Comparison of ENCODE assay signal across 25 cellular contexts in genomic region chr10:86931872-86932271, GRCh38. TPM values are rescaled to one million over a fixed set of nuclear protein-coding genes. Genes with fewer than 3 reads are reported as not detected.
DNase-seq lines count a peak whose midpoint lies in the region; ATAC-seq, FAIRE-seq and TF ChIP-seq lines count a peak whose summit lies in the region.
"Had no signal": no experiment of that assay in that cellular context is flagged by ENCODE, and none has a peak within 500 bp of the region (broad histone marks: within the 10 kb centered on the region; RNA-seq: fewer than 3 reads in every experiment).

No MANE protein-coding gene starts in this region.

- no peaks in the 10 kb centered on the region for H3K9me3 Mint-ChIP-seq in nephron progenitor cell
- no peaks in the 10 kb centered on the region for H3K9me3 Mint-ChIP-seq in CD8-positive, alpha-beta memory T cell
- H3K9me3 Mint-ChIP-seq in CD14-positive monocyte: no peaks in the 10 kb centered on the region
- H3K9me3 Mint-ChIP-seq: activated T-cell treated with anti-CD3 and anti-CD28 coated beads, Interleukin-2, amount 50 U/mL, for 72 hours; CD4-positive, CD25-positive, alpha-beta regulatory T cell; T-helper 1 cell treated with Interleukin-12 subunit alpha and Interleukin-12 subunit beta and Interleukin-4 antibody, amounts not matched to agents 30 μg/mL and 1 μg/mL, for 36 hours had no signal

- DNase-seq in A549 (ENCODE audit: low read depth in 1 of 2, low spot score in 1 of 2) (no peak), LHCN-M2 (ENCODE audit: low read depth) (peak; percentile 15), fibroblast of gingiva (ENCODE audit: low read depth) (peak; percentile 92), nephron progenitor cell (no peak), GM12891 (ENCODE audit: insufficient read length, low spot score) (no peak), CD14-positive monocyte (ENCODE audit: low spot score) (no peak)
- no peak for DNase-seq in CD8-positive, alpha-beta memory T cell
- DNase-seq: activated CD8-positive, alpha-beta T cell treated with anti-CD3 and anti-CD28 coated beads, Interleukin-2, amount 10 ng/mL, durations not matched to agents 7 days and 5 days; activated T-cell treated with anti-CD3 and anti-CD28 coated beads, Interleukin-2, amount 50 U/mL, for 72 hours; CD4-positive, CD25-positive, alpha-beta regulatory T cell; DMS79 treated with DMSO at 0.1 percent for 48 hours; dorsolateral prefrontal cortex; NCI-H2081; NCI-H526; SHP77 treated with DMSO at 0.1 percent for 48 hours; stimulated activated CD4-positive, alpha-beta T cell treated with anti-CD3 and anti-CD28 coated beads, Interleukin-4, amount 100 ng/mL, for 24 hours had no signal

- no peak for TF ChIP-seq EP300 in A549 (IDR thresholded peaks at IDR 0.05)

- H3K27me3 ChIP-seq in CD8-positive, alpha-beta memory T cell (ENCODE audit: insufficient read depth, low read length, poor library complexity, severe bottlenecking): no peaks in the 10 kb centered on the region
- H3K27me3 ChIP-seq: breast epithelium, dorsolateral prefrontal cortex had no signal

- H3K4me1 Mint-ChIP-seq in nephron progenitor cell (peaks cover 5% of the 10 kb centered on the region), CD14-positive monocyte (peaks cover 4% of the 10 kb centered on the region)
- H3K4me1 Mint-ChIP-seq in CD8-positive, alpha-beta memory T cell: no peaks in the 10 kb centered on the region

- TF ChIP-seq CTCF in A549 (IDR thresholded peaks at IDR 0.05) (no peak), nephron progenitor cell (IDR thresholded peaks at IDR 0.05) (no peak), CD14-positive monocyte (IDR thresholded peaks at IDR 0.05) (no peak)

- ATAC-seq in A549: no peak
- no peak for ATAC-seq in GM19023 (IDR thresholded peaks at IDR 0.05; ENCODE audit: unreplicated experiment)
- ATAC-seq: activated CD8-positive, alpha-beta T cell treated with anti-CD3 and anti-CD28 coated beads, Interleukin-2, amount 10 ng/mL, durations not matched to agents 7 days and 5 days; activated T-cell treated with anti-CD3 and anti-CD28 coated beads, Interleukin-2, amount 50 U/mL, for 72 hours had no signal

- H3K27ac Mint-ChIP-seq in nephron progenitor cell (peak overlapping the region; percentile 41), CD14-positive monocyte (no peak overlapping the region)
- peak overlapping the region in 1 of 8 donors; percentile 21 for H3K27ac Mint-ChIP-seq in CD8-positive, alpha-beta memory T cell
- H3K27ac Mint-ChIP-seq: activated CD8-positive, alpha-beta T cell treated with anti-CD3 and anti-CD28 coated beads, Interleukin-2, amount 10 ng/mL, durations not matched to agents 7 days and 5 days; activated naive CD8-positive, alpha-beta T cell; activated T-cell treated with anti-CD3 and anti-CD28 coated beads, Interleukin-2, amount 50 U/mL, for 72 hours; CD4-positive, CD25-positive, alpha-beta regulatory T cell; T-helper 1 cell treated with Interleukin-12 subunit alpha and Interleukin-12 subunit beta and Interleukin-4 antibody, amounts not matched to agents 30 μg/mL and 1 μg/mL, for 36 hours had no signal

- H3K4me3 Mint-ChIP-seq in nephron progenitor cell (no peak overlapping the region), CD14-positive monocyte (no peak overlapping the region)
- no peak overlapping the region for H3K4me3 Mint-ChIP-seq in CD8-positive, alpha-beta memory T cell
- H3K4me3 Mint-ChIP-seq: activated CD8-positive, alpha-beta T cell treated with anti-CD3 and anti-CD28 coated beads, Interleukin-2, amount 10 ng/mL, durations not matched to agents 7 days and 5 days; activated naive CD8-positive, alpha-beta T cell; activated T-cell treated with anti-CD3 and anti-CD28 coated beads, Interleukin-2, amount 50 U/mL, for 72 hours; CD4-positive, CD25-positive, alpha-beta regulatory T cell; T-helper 1 cell treated with Interleukin-12 subunit alpha and Interleukin-12 subunit beta and Interleukin-4 antibody, amounts not matched to agents 30 μg/mL and 1 μg/mL, for 36 hours had no signal

- TF ChIP-seq RAD21 in A549 (conservative IDR thresholded peaks at IDR 0.05 in 1 of 2, IDR thresholded peaks at IDR 0.05 in 1 of 2): no peak

- peaks cover 33% of the 10 kb centered on the region for H3K36me3 Mint-ChIP-seq in nephron progenitor cell (ENCODE audit: low read depth)
- peaks cover 0 to 12% (median 0%) of the 10 kb centered on the region in 3 donors for H3K36me3 Mint-ChIP-seq in CD8-positive, alpha-beta memory T cell
- H3K36me3 Mint-ChIP-seq in CD14-positive monocyte: no peaks in the 10 kb centered on the region

- WGBS in A549 (ENCODE audit: missing lambda C conversion rate): 87% methylated on average over 1 of the region's 1 CpG

- no peaks in the 10 kb centered on the region for H3K36me3 ChIP-seq in CD8-positive, alpha-beta memory T cell (ENCODE audit: insufficient read depth, low read length)
- H3K36me3 ChIP-seq: breast epithelium had no signal

- TF ChIP-seq POLR2A in A549 (IDR thresholded peaks at IDR 0.05; ENCODE audit: low read length): no peak
- no peak for TF ChIP-seq POLR2A in GM12891 (IDR thresholded peaks at IDR 0.05; ENCODE audit: low read depth, low read length)

- FAIRE-seq in A549 (lab: Jason Lieb, UNC) (peak; percentile 56), GM12891 (lab: Jason Lieb, UNC) (no peak)

- H3K4me1 ChIP-seq in A549: peaks cover 3% of the 10 kb centered on the region; the same call in 1 of the 3 replicates
- H3K4me1 ChIP-seq in CD8-positive, alpha-beta memory T cell (ENCODE audit: insufficient read depth, low read length): no peaks in the 10 kb centered on the region
- H3K4me1 ChIP-seq: breast epithelium, HAP-1 had no signal

- CTCF ChIA-PET in A549 (lab: Yijun Ruan, JAX): interaction anchor here (1.1 to 1.4 kb wide), 2 partner anchors 11 kb away, joined by 3 to 4 read pairs; no protein-coding TSS in a partner anchor
- CTCF ChIA-PET in CD8-positive, alpha-beta memory T cell (lab: Charles Lee): no interaction called here

- H3K9me3 ChIP-seq in A549: no peaks in the 10 kb centered on the region
- no peaks in the 10 kb centered on the region for H3K9me3 ChIP-seq in CD8-positive, alpha-beta memory T cell (ENCODE audit: low read length)
- H3K9me3 ChIP-seq: breast epithelium, HAP-1 had no signal

- POLR2A ChIA-PET in A549 (lab: Yijun Ruan, JAX): interaction anchor here (0.6 kb wide), 1 partner anchor 179 kb away, joined by 4 read pairs; no protein-coding TSS in a partner anchor
- POLR2A ChIA-PET in CD8-positive, alpha-beta memory T cell (lab: Charles Lee): no interaction called here

- intact Hi-C loops in CD14-positive monocyte (cut with micrococcal nuclease): no loop called here

- H3K27ac ChIP-seq in A549: no peak overlapping the region
- H3K27ac ChIP-seq in CD8-positive, alpha-beta memory T cell (ENCODE audit: low read depth, low read length): no peak overlapping the region
- H3K27ac ChIP-seq: dorsolateral prefrontal cortex had no signal

- peaks cover 7% of the 10 kb centered on the region for H3K27me3 Mint-ChIP-seq in nephron progenitor cell (ENCODE audit: low read depth, poor library complexity)
- H3K27me3 Mint-ChIP-seq in CD8-positive, alpha-beta memory T cell: no peaks in the 10 kb centered on the region
- peaks cover 0 to 5% (median 5%) of the 10 kb centered on the region in 3 donors for H3K27me3 Mint-ChIP-seq in CD14-positive monocyte (ENCODE audit: low read depth in 3 of 3)
- H3K27me3 Mint-ChIP-seq: activated naive CD8-positive, alpha-beta T cell; CD4-positive, CD25-positive, alpha-beta regulatory T cell had no signal

- no peak overlapping the region for H3K4me3 ChIP-seq in A549
- H3K4me3 ChIP-seq in CD8-positive, alpha-beta memory T cell (ENCODE audit: low read length): no peak overlapping the region
- H3K4me3 ChIP-seq: breast epithelium, dorsolateral prefrontal cortex, HAP-1, skin epidermis had no signal

- no peak overlapping the region for H3K4me2 ChIP-seq in A549

TF ChIP-seq in GM12891, 5 proteins besides CTCF, POLR2A, EP300 and RAD21:
- TF ChIP-seq SPI1 (IDR thresholded peaks at IDR 0.05; ENCODE audit: low read depth, low read length): no peak
- no peak for TF ChIP-seq PAX5 (IDR thresholded peaks at IDR 0.05; ENCODE audit: insufficient read depth, low read length, severe bottlenecking)
- TF ChIP-seq POU2F2 (IDR thresholded peaks at IDR 0.05; ENCODE audit: low read depth, low read length): no peak
- TF ChIP-seq TAF1 (IDR thresholded peaks at IDR 0.05; ENCODE audit: low read depth, low read length): no peak
- TF ChIP-seq POLR2AphosphoS5 (IDR thresholded peaks at IDR 0.05; ENCODE audit: low read depth, low read length): no peak

RNA-seq across cellular contexts. Expression of gene MMRN2, which starts 25.5 kb away (rescaled TPM):
- 1.1 and 1.4 TPM in 2 replicates for polyA plus RNA-seq in A549 (2011; rRNA removed)
- 0.36 and 0.54 TPM in 2 replicates for polyA plus RNA-seq in A549 (2012; cell fraction: cytosol; rRNA removed)
- polyA plus RNA-seq in A549 (2012; cell fraction: nucleus; rRNA removed): 0.67 and 0.81 TPM in 2 replicates
- polyA plus RNA-seq in A549 (2017; fragmentation: RNase III; extraction: RNeasy Plus Mini Kit Qiagen cat#74134 plus additional on column Dnase treatment): 0.33 to 0.54 TPM (median 0.35 TPM) in 3 replicates
- 1.3 and 1.7 TPM in 2 replicates for polyA minus RNA-seq in A549 (2011; rRNA and poly(A)+ RNA removed)
- total RNA-seq in LHCN-M2 (2014; rRNA removed): 0.51 and 1.9 TPM in 2 replicates
- polyA plus RNA-seq in LHCN-M2 (2012): 0.26 TPM
- 0.50 TPM for polyA plus RNA-seq in GM12891 (2012; ENCODE audit: low read depth, missing spikeins)
- not detected for total RNA-seq in CD8-positive, alpha-beta memory T cell
- not detected for polyA plus RNA-seq in CD8-positive, alpha-beta memory T cell
- polyA plus RNA-seq in CD14-positive monocyte: under 1 TPM in 1 of 2 donors, not detected in 1; 0.07 TPM
- total RNA-seq: A172; activated CD8-positive, alpha-beta T cell treated with anti-CD3 and anti-CD28 coated beads, Interleukin-2, amount 10 ng/mL, durations not matched to agents 7 days and 5 days; osteocyte had no signal

RNA-seq across cellular contexts. Expression of gene SNCG, which starts 26.5 kb away (rescaled TPM):
- polyA plus RNA-seq in A549 (2011; rRNA removed) (14.0 and 17.9 TPM in 2 replicates), A549 (2017; fragmentation: RNase III; extraction: RNeasy Plus Mini Kit Qiagen cat#74134 plus additional on column Dnase treatment) (7.4 to 9.9 TPM (median 8.4 TPM) in 3 replicates), CD14-positive monocyte (not detected)
- polyA plus RNA-seq in A549 (2012; cell fraction: cytosol; rRNA removed): 26.0 and 30.4 TPM in 2 replicates
- 17.8 and 19.6 TPM in 2 replicates for polyA plus RNA-seq in A549 (2012; cell fraction: nucleus; rRNA removed)
- polyA minus RNA-seq in A549 (2011; rRNA and poly(A)+ RNA removed): 10.0 and 13.5 TPM in 2 replicates
- total RNA-seq in LHCN-M2 (2014; rRNA removed): 4.4 and 5.0 TPM in 2 replicates
- 5.1 TPM for polyA plus RNA-seq in LHCN-M2 (2012)
- polyA plus RNA-seq in GM12891 (2012; ENCODE audit: low read depth, missing spikeins): 1.1 TPM
- total RNA-seq in CD8-positive, alpha-beta memory T cell: not detected
- polyA plus RNA-seq in CD8-positive, alpha-beta memory T cell: not detected
- total RNA-seq: activated CD8-positive, alpha-beta T cell treated with anti-CD3 and anti-CD28 coated beads, Interleukin-2, amount 10 ng/mL, durations not matched to agents 7 days and 5 days; activated T-cell treated with anti-CD3 and anti-CD28 coated beads, Interleukin-2, amount 50 U/mL, for 72 hours; CD4-positive, CD25-positive, alpha-beta regulatory T cell; myocyte; osteocyte had no signal
- polyA plus RNA-seq: CD4-positive, CD25-positive, alpha-beta regulatory T cell had no signal

RNA-seq across cellular contexts. Expression of gene ADIRF, which starts 36.4 kb away (rescaled TPM):
- polyA plus RNA-seq in A549 (2011; rRNA removed) (not detected in 2 replicates), A549 (2017; fragmentation: RNase III; extraction: RNeasy Plus Mini Kit Qiagen cat#74134 plus additional on column Dnase treatment) (not detected in 3 replicates), CD14-positive monocyte (not detected)
- polyA plus RNA-seq in A549 (2012; cell fraction: cytosol; rRNA removed): not detected in 2 replicates
- not detected in 2 replicates for polyA plus RNA-seq in A549 (2012; cell fraction: nucleus; rRNA removed)
- not detected in 2 replicates for polyA minus RNA-seq in A549 (2011; rRNA and poly(A)+ RNA removed)
- 2.5 and 3.2 TPM in 2 replicates for total RNA-seq in LHCN-M2 (2014; rRNA removed)
- 2.3 TPM for polyA plus RNA-seq in LHCN-M2 (2012)
- 2.1 TPM for polyA plus RNA-seq in GM12891 (2012; ENCODE audit: low read depth, missing spikeins)
- total RNA-seq in CD8-positive, alpha-beta memory T cell: not detected
- not detected for polyA plus RNA-seq in CD8-positive, alpha-beta memory T cell
- total RNA-seq: A172; activated CD8-positive, alpha-beta T cell treated with anti-CD3 and anti-CD28 coated beads, Interleukin-2, amount 10 ng/mL, durations not matched to agents 7 days and 5 days; activated T-cell treated with anti-CD3 and anti-CD28 coated beads, Interleukin-2, amount 50 U/mL, for 72 hours; CD4-positive, CD25-positive, alpha-beta regulatory T cell; osteocyte had no signal

Comparison
In these comparisons a context has a peak if more than half of its experiments do, and no peak if none do; other contexts are left out.
1. DNase-seq: peak in LHCN-M2 (single experiment) and fibroblast of gingiva (single experiment); none in A549 (0 of 2), nephron progenitor cell (single experiment), GM12891 (single experiment), CD8-positive, alpha-beta memory T cell (0 of 5) and CD14-positive monocyte (single experiment).